In genomic region chr12:14775652-14776020, GRCh38 we compare ENCODE assay signal across 8 cellular contexts. TPM values are rescaled to one million over a fixed set of nuclear protein-coding genes. Genes with fewer than 3 reads are reported as not detected.
DNase-seq lines count a peak whose midpoint lies in the region; ATAC-seq and TF ChIP-seq lines count a peak whose summit lies in the region.

No MANE protein-coding gene starts in this region.

- no peak overlapping the region for H3K27ac Mint-ChIP-seq in WTC11

- CTCF ChIA-PET in HEK293 (lab: Yijun Ruan, JAX), result interaction anchor here (0.7 to 1.1 kb wide), 2 partner anchors 9 to 11 kb away, joined by 3 read pairs; no protein-coding TSS in a partner anchor
- CTCF ChIA-PET in WTC11 (lab: Charles Lee), result interaction anchor here (0.9 to 2.0 kb wide), 2 partner anchors 20 to 59 kb away, joined by 3 to 8 read pairs; no protein-coding TSS in a partner anchor

- no peaks in the 10 kb centered on the region for H3K9me3 Mint-ChIP-seq in WTC11

- TF ChIP-seq EP300 in gastroesophageal sphincter (IDR thresholded peaks at IDR 0.05), result no peak

- peaks cover 10% of the 10 kb centered on the region; the same call in 1 of the 2 replicates for H3K4me1 ChIP-seq in HEK293 (ENCODE audit: control insufficient read depth, insufficient read depth, low read length)
- peaks cover 0 to 37% (median 3%) of the 10 kb centered on the region in 3 donors for H3K4me1 ChIP-seq in gastroesophageal sphincter
- H3K4me1 ChIP-seq in spleen, result peaks cover 0 to 50% (median 33%) of the 10 kb centered on the region in 6 donors

- intact Hi-C loops in spleen (cut with DNase I; ENCODE audit: low total_unique reads), result no loop called here

- no peak for TF ChIP-seq CTCF in HEK293 (tag by site-specific recombination; IDR thresholded peaks at IDR 0.05)
- no peak for TF ChIP-seq CTCF in WTC11 (IDR thresholded peaks at IDR 0.05)
- TF ChIP-seq CTCF in gastroesophageal sphincter (IDR thresholded peaks at IDR 0.05), result no peak
- no peak for TF ChIP-seq CTCF in spleen (IDR thresholded peaks at IDR 0.05 in 8 of 11, conservative IDR thresholded peaks at IDR 0.05 in 3 of 11)

- H3K27me3 Mint-ChIP-seq in WTC11 (ENCODE audit: low read depth), result no peaks in the 10 kb centered on the region; the same call in 1 of the 2 replicates

- H3K4me3 ChIP-seq in HEK293 (ENCODE audit: low read depth, low read length) (no peak overlapping the region), gastroesophageal sphincter (peak overlapping the region; percentile 67 to 79), spleen (peak overlapping the region; percentile 44 to 86 (median 63))

- no peak for ATAC-seq in WTC11
- ATAC-seq in gastroesophageal sphincter, result no peak
- no peak for ATAC-seq in GM18907 (IDR thresholded peaks at IDR 0.05; ENCODE audit: unreplicated experiment)
- no peak for ATAC-seq in GM18498 (IDR thresholded peaks at IDR 0.05; ENCODE audit: unreplicated experiment)
- no peak for ATAC-seq in HG02973 (IDR thresholded peaks at IDR 0.05; ENCODE audit: unreplicated experiment)

- peaks cover 3% of the 10 kb centered on the region; the same call in 1 of the 2 replicates for H3K36me3 Mint-ChIP-seq in WTC11

- H3K4me3 Mint-ChIP-seq in WTC11, result peak overlapping the region; percentile 99

- no peaks in the 10 kb centered on the region for H3K36me3 ChIP-seq in HEK293 (ENCODE audit: control insufficient read depth in 2 of 2, insufficient read depth in 1 of 2, low read length in 2 of 2)
- H3K36me3 ChIP-seq in gastroesophageal sphincter, result no peaks in the 10 kb centered on the region
- H3K36me3 ChIP-seq in spleen, result no peaks in the 10 kb centered on the region

- H3K9me3 ChIP-seq in HEK293 (ENCODE audit: control insufficient read depth, insufficient read depth, low read depth, low read length) (no peaks in the 10 kb centered on the region), gastroesophageal sphincter (no peaks in the 10 kb centered on the region), spleen (no peaks in the 10 kb centered on the region)

- H3K27ac ChIP-seq in HEK293 (ENCODE audit: extremely low read depth, low read depth, low read length), result no peak overlapping the region
- H3K27ac ChIP-seq in gastroesophageal sphincter, result peak overlapping the region; percentile 92 to 99 (median 94)
- H3K27ac ChIP-seq in spleen, result peak overlapping the region; percentile 86 to 96 (median 92)

- 38 to 50% methylated on average over 1 of the region's 1 CpG for WGBS in gastroesophageal sphincter (ENCODE audit: low coverage in 1 of 2), 2 donors
- WGBS in spleen, 5 donors, result 21 to 51% (median 45%) methylated on average over 1 of the region's 1 CpG

- no peak for TF ChIP-seq POLR2A in gastroesophageal sphincter (IDR thresholded peaks at IDR 0.05)
- no peak for TF ChIP-seq POLR2A in spleen (IDR thresholded peaks at IDR 0.05)

- DNase-seq in WTC11 (ENCODE audit: low spot score), result no peak
- no peak for DNase-seq in spleen
- DNase-seq in putamen (ENCODE audit: low spot score), result no peak

- no peaks in the 10 kb centered on the region for H3K27me3 ChIP-seq in gastroesophageal sphincter
- H3K27me3 ChIP-seq in spleen (replicated peaks in 1 of 7), result no peaks in the 10 kb centered on the region

- POLR2A ChIA-PET in HEK293 (lab: Yijun Ruan, JAX) (interaction anchor here (1.0 to 2.6 kb wide), 2 partner anchors 20 to 27 kb away, joined by 3 to 18 read pairs; partner anchors contain the start of genes C12orf60 and WBP11), WTC11 (lab: Charles Lee) (interaction anchor here (1.4 kb wide), 1 partner anchor 8 kb away, joined by 3 read pairs; no protein-coding TSS in a partner anchor)

- H3K4me1 Mint-ChIP-seq in WTC11, result peaks cover 35% of the 10 kb centered on the region

TF ChIP-seq in HEK293, 187 proteins besides CTCF, POLR2A, EP300 and RAD21:
- TF ChIP-seq ATF2 (tag by site-specific recombination; IDR thresholded peaks at IDR 0.05; ENCODE audit: low read depth) (peak; percentile 50), GFI1B (tag by site-specific recombination; IDR thresholded peaks at IDR 0.05) (no peak), SCRT2 (tag by site-specific recombination; IDR thresholded peaks at IDR 0.05) (peak; percentile 81)

TF ChIP-seq in WTC11, 78 proteins besides CTCF, POLR2A, EP300 and RAD21:
- TF ChIP-seq NFATC4 (CRISPR knock-in tag; IDR thresholded peaks at IDR 0.05), result no peak
- no peak for TF ChIP-seq NFE2L1 (CRISPR knock-in tag; IDR thresholded peaks at IDR 0.05)
- TF ChIP-seq MLX (CRISPR knock-in tag; IDR thresholded peaks at IDR 0.05), result no peak
- TF ChIP-seq PREB (CRISPR knock-in tag; IDR thresholded peaks at IDR 0.05; ENCODE audit: borderline replicate concordance), result no peak
- TF ChIP-seq MXD4 (CRISPR knock-in tag; IDR thresholded peaks at IDR 0.05; ENCODE audit: borderline replicate concordance), result no peak

RNA-seq across cellular contexts. Expression of gene WBP11, which starts 27.6 kb away (rescaled TPM):
- total RNA-seq in WTC11 (2021) (98.4 to 111 TPM (median 102 TPM) in 3 replicates), gastroesophageal sphincter (10 to 100 TPM; 13.5 to 24.3 (median 21.1) TPM), spleen (10 to 100 TPM; 22.0 to 61.4 (median 49.2) TPM)
- 10 to 100 TPM; 16.0 to 18.8 (median 17.1) TPM for polyA plus RNA-seq in spleen

RNA-seq across cellular contexts. Expression of gene C12orf60, which starts 27.8 kb away (rescaled TPM):
- total RNA-seq in WTC11 (2021) (1.3 to 2.0 TPM (median 1.8 TPM) in 3 replicates), gastroesophageal sphincter (1 to 10 TPM in 2 of 4 donors, under 1 TPM in 2; 0.40 to 1.5 (median 1.0) TPM), spleen (1 to 10 TPM in 5 of 7 donors, under 1 TPM in 2; 0.51 to 1.4 (median 1.0) TPM)
- polyA plus RNA-seq in spleen, result 1 to 10 TPM in 2 of 3 donors, under 1 TPM in 1; 0.96 to 2.2 (median 1.6) TPM

RNA-seq across cellular contexts. Expression of gene SMCO3, which starts 38.3 kb away (rescaled TPM):
- not detected in 3 replicates for total RNA-seq in WTC11 (2021)
- total RNA-seq in gastroesophageal sphincter, result under 1 TPM in 3 of 4 donors, not detected in 1; 0.13 to 0.57 (median 0.31) TPM
- 1 to 10 TPM in 3 of 7 donors, under 1 TPM in 4; 0.32 to 1.6 (median 0.77) TPM for total RNA-seq in spleen
- 1 to 10 TPM in 1 of 3 donors, under 1 TPM in 2; 0.57 to 1.5 (median 0.97) TPM for polyA plus RNA-seq in spleen

Comparison
In these comparisons a context has a peak if more than half of its experiments do, and no peak if none do; other contexts are left out.
1. Of the 8 proteins assayed by ChIP-seq in both HEK293 and WTC11: peak only in HEK293: ATF2; only in WTC11: none; in both: none; in neither: 7.